ENCODE assay signal across 18 cellular contexts in genomic region chr10:90430186-90430585, GRCh38.
DNase-seq lines count a peak whose midpoint lies in the region; ATAC-seq, FAIRE-seq and TF ChIP-seq lines count a peak whose summit lies in the region.
"Had no signal": no experiment of that assay in that cellular context is flagged by ENCODE, and none has a peak within 500 bp of the region (broad histone marks: within the 10 kb centered on the region; RNA-seq: fewer than 3 reads in every experiment).

No MANE protein-coding gene starts in this region.

- H4K20me1 ChIP-seq in endothelial cell of umbilical vein (replicated peaks; ENCODE audit: control insufficient read depth, extremely low read depth, insufficient read depth, low read length): no peaks in the 10 kb centered on the region

- peak; percentile 71 for FAIRE-seq in endothelial cell of umbilical vein (lab: Jason Lieb, UNC)
- FAIRE-seq: G401.6, GM12878, GM19239 had no signal

- ATAC-seq in HG03432 (IDR thresholded peaks at IDR 0.05; ENCODE audit: unreplicated experiment): no peak
- ATAC-seq: GM12878 had no signal

- no peaks in the 10 kb centered on the region for H3K27me3 ChIP-seq in endothelial cell of umbilical vein (ENCODE audit: control insufficient read depth in 2 of 2, insufficient read depth in 2 of 2, low read length in 2 of 2)

- no peaks in the 10 kb centered on the region for H3K9me3 ChIP-seq in endothelial cell of umbilical vein (replicated peaks; ENCODE audit: control insufficient read depth, insufficient read depth, low read length)

- H3K79me2 ChIP-seq in endothelial cell of umbilical vein (ENCODE audit: control insufficient read depth, insufficient read depth, low read length): no peaks in the 10 kb centered on the region

- H3K9me1 ChIP-seq in endothelial cell of umbilical vein (replicated peaks; ENCODE audit: control insufficient read depth, extremely low read depth, insufficient read depth, low read length): no peaks in the 10 kb centered on the region

- dilution Hi-C loops in endothelial cell of umbilical vein (cut with MboI; ENCODE audit: extremely low pct_ligation_motif_present, low sequenced_read_pairs): no loop called here

- H3K9ac ChIP-seq in endothelial cell of umbilical vein (replicated peaks; ENCODE audit: extremely low read depth, insufficient read depth, low read length): no peak overlapping the region
- H3K9ac ChIP-seq: GM23248 had no signal

- no peak for TF ChIP-seq POLR2A in endothelial cell of umbilical vein (IDR thresholded peaks at IDR 0.05; ENCODE audit: low read depth, low read length)

- no peak overlapping the region for H3K4me2 ChIP-seq in endothelial cell of umbilical vein (ENCODE audit: insufficient read depth, low read length)

- peak overlapping the region; percentile 10 for H2AFZ ChIP-seq in endothelial cell of umbilical vein (ENCODE audit: low read depth, low read length)
- H2AFZ ChIP-seq: GM23248 had no signal

- no peaks in the 10 kb centered on the region for H3K36me3 ChIP-seq in endothelial cell of umbilical vein (ENCODE audit: control insufficient read depth in 2 of 2, extremely low read depth in 1 of 2, insufficient read depth in 2 of 2, low read length in 2 of 2)

- BruUV-seq in endothelial cell of umbilical vein (replicated peaks; lab: Mats Ljungman, UMichigan): no TSS peak

- CTCF ChIA-PET in endothelial cell of umbilical vein (lab: Charles Lee): interaction anchor here (0.9 kb wide), 1 partner anchor 18 kb away, joined by 3 read pairs; no protein-coding TSS in a partner anchor
- CTCF ChIA-PET in RWPE1 (lab: Yijun Ruan, JAX): no interaction called here

- no peaks in the 10 kb centered on the region for H3K4me1 ChIP-seq in endothelial cell of umbilical vein (ENCODE audit: control insufficient read depth, extremely low read depth, insufficient read depth, low read length)

- TF ChIP-seq CTCF in endothelial cell of umbilical vein (IDR thresholded peaks at IDR 0.05; ENCODE audit: extremely low read depth in 1 of 2, insufficient read depth in 1 of 2, low read depth in 1 of 2, low read length in 2 of 2) (no peak), RWPE1 (conservative IDR thresholded peaks at IDR 0.05; ENCODE audit: low read depth) (no peak)

- POLR2A ChIA-PET in endothelial cell of umbilical vein (lab: Charles Lee) (no interaction called here), RWPE1 (lab: Yijun Ruan, JAX; ENCODE audit: low non-redundant PET) (no interaction called here)

- peak; percentile 12 to 35 for DNase-seq in Kasumi-1 (lab: John Stamatoyannopoulos, UW)
- DNase-seq in OCI-M1 (lab: John Stamatoyannopoulos, UW): peak; percentile 55
- DNase-seq in endothelial cell of umbilical vein (ENCODE audit: low read depth, low spot score): peak; percentile 55
- no peak for DNase-seq in NCI-H187 treated with DMSO at 0.1 percent for 48 hours (lab: John Stamatoyannopoulos, UW)
- no peak for DNase-seq in RWPE1 (ENCODE audit: low spot score)
- DNase-seq: C1 segment of cervical spinal cord; Calu3; CD4-positive, alpha-beta memory T cell; COR-L47; DMS53; DND-41; GM23248; H7; HCEC 1CT had no signal

- H3K4me3 ChIP-seq in endothelial cell of umbilical vein (replicated peaks in 1 of 3; ENCODE audit: insufficient read depth in 1 of 3, low read depth in 1 of 3, low read length in 3 of 3): no peak overlapping the region
- H3K4me3 ChIP-seq: GM12878, GM23248 had no signal

- H3K27ac ChIP-seq in endothelial cell of umbilical vein (ENCODE audit: insufficient read depth, low read depth, low read length): no peak overlapping the region
- no peak overlapping the region for H3K27ac ChIP-seq in RWPE1
- H3K27ac ChIP-seq: GM23248 had no signal

- intact Hi-C loops in endothelial cell of umbilical vein (cut with micrococcal nuclease): loop anchor here (2.0 kb wide), 1 partner anchor 21 kb away; no protein-coding TSS in a partner anchor

TF ChIP-seq in endothelial cell of umbilical vein, 7 proteins besides CTCF, POLR2A, EP300 and RAD21:
- TF ChIP-seq FOS (IDR thresholded peaks at IDR 0.05; ENCODE audit: borderline replicate concordance, insufficient read depth, low read length): peak; percentile 45
- peak; percentile 20 for TF ChIP-seq JUN (IDR thresholded peaks at IDR 0.05; ENCODE audit: borderline replicate concordance, insufficient read depth, insufficient read length, low read depth)
- no peak for TF ChIP-seq MAX (IDR thresholded peaks at IDR 0.05; ENCODE audit: insufficient read depth, insufficient read length)
- peak; percentile 42 for TF ChIP-seq GATA2 (IDR thresholded peaks at IDR 0.05; ENCODE audit: insufficient read depth, insufficient read length, low read depth, low read length)

Comparison
In these comparisons a context has a peak if more than half of its experiments do, and no peak if none do; other contexts are left out.
1. DNase-seq: peak in Kasumi-1 (2 of 2), OCI-M1 (single experiment) and endothelial cell of umbilical vein (single experiment); none in NCI-H187 treated with DMSO at 0.1 percent for 48 hours (single experiment) and RWPE1 (single experiment).